Comparison of ENCODE assay signal across 8 cellular contexts in the genomic region with DNA sequence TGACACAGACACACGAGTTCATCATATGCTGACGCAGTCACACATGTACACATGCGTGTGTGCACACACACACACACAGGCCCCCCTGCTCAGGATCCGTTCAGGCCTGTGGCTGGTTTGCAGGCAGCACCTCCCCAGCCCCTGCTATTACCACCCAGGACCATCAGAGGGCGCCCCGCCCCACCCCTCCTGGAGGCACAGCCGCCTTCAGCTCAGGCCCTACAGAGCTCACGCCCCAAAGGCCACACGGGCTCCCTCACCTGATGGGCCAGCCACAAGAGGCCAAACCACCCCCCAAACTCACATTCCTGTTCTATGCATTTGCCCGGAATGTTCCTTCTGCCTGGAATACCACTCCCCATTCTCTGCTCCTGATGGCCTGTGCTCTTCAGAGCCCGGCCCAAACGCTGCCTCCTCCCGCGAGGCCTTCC. TPM values are rescaled to one million over a fixed set of nuclear protein-coding genes. Genes with fewer than 3 reads are reported as not detected.
DNase-seq lines count a peak whose midpoint lies in the region; ATAC-seq, FAIRE-seq and TF ChIP-seq lines count a peak whose summit lies in the region.
"Not testable (repeated sequence)": the region's sequence is repeated elsewhere in the genome, so short reads cannot be mapped to it uniquely, and the experiment has no call there.

No MANE protein-coding gene starts in this region.

- not testable (repeated sequence) for H3K9me3 Mint-ChIP-seq in activated CD8-positive, alpha-beta T cell treated with anti-CD3 and anti-CD28 coated beads for 36 hours

- DNase-seq in EL (peak; percentile 56), HuH-7 (ENCODE audit: low spot score) (peak; percentile 87), OCI-M2 (lab: John Stamatoyannopoulos, UW; ENCODE audit: unreplicated experiment) (peak; percentile 1), bronchial epithelial cell (ENCODE audit: low read depth) (peak; percentile 27), iPS-NIHi11 (ENCODE audit: low spot score) (peak; percentile 79), thyroid gland (peak; percentile 74 to 81)
- DNase-seq in activated CD8-positive, alpha-beta T cell treated with anti-CD3 and anti-CD28 coated beads for 36 hours: peak; percentile 91
- not testable (repeated sequence) for DNase-seq in retinal pigment epithelial cell (ENCODE audit: low read depth)

- not testable (repeated sequence) for H3K4me1 ChIP-seq in thyroid gland

- ATAC-seq in activated CD8-positive, alpha-beta T cell treated with anti-CD3 and anti-CD28 coated beads for 36 hours: peak; percentile 92

- H3K4me3 ChIP-seq in bronchial epithelial cell (ENCODE audit: low read depth, low read length); retinal pigment epithelial cell (ENCODE audit: low read length); thyroid gland (replicated peaks in 1 of 3): not testable (repeated sequence)

- intact Hi-C loops in activated CD8-positive, alpha-beta T cell treated with anti-CD3 and anti-CD28 coated beads for 36 hours (cut with micrococcal nuclease): not testable (repeated sequence)
- intact Hi-C loops in thyroid gland (cut with DNase I): loop anchor here (5.0 to 10.0 kb wide), 3 partner anchors 51 to 181 kb away; no protein-coding TSS in a partner anchor

- peak; percentile 74 for TF ChIP-seq CTCF in activated CD8-positive, alpha-beta T cell treated with anti-CD3 and anti-CD28 coated beads for 36 hours (IDR thresholded peaks at IDR 0.05)
- TF ChIP-seq CTCF in bronchial epithelial cell (IDR thresholded peaks at IDR 0.05; ENCODE audit: insufficient read depth, low read length, severe bottlenecking): peak; percentile 71
- peak; percentile 64 for TF ChIP-seq CTCF in retinal pigment epithelial cell (conservative IDR thresholded peaks at IDR 0.05; ENCODE audit: low read depth, low read length)
- peak; percentile 32 to 84 (median 75) for TF ChIP-seq CTCF in thyroid gland (IDR thresholded peaks at IDR 0.05)

- WGBS in thyroid gland, 2 donors: 40 to 55% methylated on average over 4 to 12 of the region's 14 CpGs

- H3K9me3 ChIP-seq in thyroid gland: not testable (repeated sequence)

- H3K27me3 ChIP-seq in bronchial epithelial cell (ENCODE audit: control insufficient read depth, insufficient read depth, low read length); thyroid gland: not testable (repeated sequence)

- peak; percentile 80 for FAIRE-seq in bronchial epithelial cell (lab: Jason Lieb, UNC)

- not testable (repeated sequence) for H3K27ac ChIP-seq in thyroid gland

- CTCF ChIA-PET in activated CD8-positive, alpha-beta T cell treated with anti-CD3 and anti-CD28 coated beads for 36 hours (lab: Charles Lee): interaction anchor here (0.5 to 3.0 kb wide), 15 partner anchors 9 to 453 kb away, joined by 3 to 14 read pairs (median 3); partner anchors contain the start of gene SIN3A

- H3K36me3 ChIP-seq in bronchial epithelial cell (ENCODE audit: control insufficient read depth, insufficient read depth, low read length); thyroid gland: not testable (repeated sequence)

- H3K27me3 Mint-ChIP-seq in activated CD8-positive, alpha-beta T cell treated with anti-CD3 and anti-CD28 coated beads for 36 hours: not testable (repeated sequence)

- not testable (repeated sequence) for TF ChIP-seq POLR2A in thyroid gland (IDR thresholded peaks at IDR 0.05)

- H3K4me3 Mint-ChIP-seq in activated CD8-positive, alpha-beta T cell treated with anti-CD3 and anti-CD28 coated beads for 36 hours: not testable (repeated sequence)

- H3K36me3 Mint-ChIP-seq in activated CD8-positive, alpha-beta T cell treated with anti-CD3 and anti-CD28 coated beads for 36 hours (ENCODE audit: low read depth): not testable (repeated sequence)

- POLR2A ChIA-PET in activated CD8-positive, alpha-beta T cell treated with anti-CD3 and anti-CD28 coated beads for 36 hours (lab: Charles Lee): not testable (repeated sequence)

- H3K27ac Mint-ChIP-seq in activated CD8-positive, alpha-beta T cell treated with anti-CD3 and anti-CD28 coated beads for 36 hours: not testable (repeated sequence)

- H3K4me1 Mint-ChIP-seq in activated CD8-positive, alpha-beta T cell treated with anti-CD3 and anti-CD28 coated beads for 36 hours (ENCODE audit: low read depth): not testable (repeated sequence)

RNA-seq across cellular contexts. Expression of gene CSPG4, which starts 26.4 kb away (rescaled TPM):
- total RNA-seq in activated CD8-positive, alpha-beta T cell treated with anti-CD3 and anti-CD28 coated beads for 36 hours: not detected
- total RNA-seq in bronchial epithelial cell (0.79 and 6.3 TPM in 2 replicates), thyroid gland (10 to 100 TPM in 1 of 4 donors, 1 to 10 TPM in 3; 2.4 to 10.5 (median 3.2) TPM)

RNA-seq across cellular contexts. Expression of gene SNX33, which starts 38.5 kb away (rescaled TPM):
- total RNA-seq in activated CD8-positive, alpha-beta T cell treated with anti-CD3 and anti-CD28 coated beads for 36 hours: 1 to 10 TPM; 1.7 to 1.8 TPM
- total RNA-seq in bronchial epithelial cell (15.0 and 19.8 TPM in 2 replicates), thyroid gland (10 to 100 TPM; 22.8 to 28.7 (median 26.5) TPM)

RNA-seq across cellular contexts. Expression of gene IMP3, which starts 46.2 kb away (rescaled TPM):
- 100 to 1,000 TPM; 101 to 105 TPM for total RNA-seq in activated CD8-positive, alpha-beta T cell treated with anti-CD3 and anti-CD28 coated beads for 36 hours
- total RNA-seq in bronchial epithelial cell: 95.0 and 215 TPM in 2 replicates
- total RNA-seq in thyroid gland: 100 to 1,000 TPM in 2 of 4 donors, 10 to 100 TPM in 2; 75.2 to 187 (median 133) TPM
